Comparison of ENCODE assay signal across 26 cellular contexts in genomic region chr6:1569377-1569776, GRCh38.
"Had no signal": no experiment of that assay in that cellular context is flagged by ENCODE, and none has a peak within 500 bp of the region (broad histone marks: within the 10 kb centered on the region; RNA-seq: fewer than 3 reads in every experiment).

No MANE protein-coding gene starts in this region.

- H3K4me1 ChIP-seq: colonic mucosa, foreskin keratinocyte, heart right ventricle had no signal

- H3K9me3 ChIP-seq: gastrocnemius medialis had no signal

- DNase-seq: colonic mucosa; cortex of kidney; dermis blood vessel endothelial cell; dorsolateral prefrontal cortex; effector CD4-positive, alpha-beta T cell; effector CD8-positive, alpha-beta T cell; effector memory CD4-positive, alpha-beta T cell; effector memory CD8-positive, alpha-beta T cell; endodermal cell; erythroblast; esophagus squamous epithelium; foreskin fibroblast; foreskin keratinocyte; foreskin melanocyte; gastrocnemius medialis; glutamatergic neuron; head of caudate nucleus; heart left ventricle; heart right ventricle had no signal

- H3K36me3 ChIP-seq: colonic mucosa, esophagus muscularis mucosa, esophagus squamous epithelium, gastrocnemius medialis, gastroesophageal sphincter, heart left ventricle, heart right ventricle had no signal

- H3K4me3 ChIP-seq: colonic mucosa, coronary artery, dorsolateral prefrontal cortex, esophagus muscularis mucosa, esophagus squamous epithelium, gastrocnemius medialis, gastroesophageal sphincter, heart left ventricle, heart right ventricle had no signal

- ATAC-seq: effector memory CD8-positive, alpha-beta T cell; esophagus mucosa; foreskin keratinocyte; gastrocnemius medialis; gastroesophageal sphincter; heart left ventricle; heart right ventricle had no signal

- H3K27me3 ChIP-seq: colonic mucosa, dorsolateral prefrontal cortex, esophagus muscularis mucosa, esophagus squamous epithelium, gastrocnemius medialis, gastroesophageal sphincter, heart left ventricle, heart right ventricle had no signal

- FAIRE-seq: endometrium, endothelial cell of umbilical vein had no signal

- H3K27ac ChIP-seq: colonic mucosa, coronary artery, dorsolateral prefrontal cortex, epithelial cell of prostate, esophagus muscularis mucosa, esophagus squamous epithelium, foreskin keratinocyte, gastrocnemius medialis, gastroesophageal sphincter, heart left ventricle, heart right ventricle had no signal
